1 cellular context compared by ENCODE assay signal in the genomic region with DNA sequence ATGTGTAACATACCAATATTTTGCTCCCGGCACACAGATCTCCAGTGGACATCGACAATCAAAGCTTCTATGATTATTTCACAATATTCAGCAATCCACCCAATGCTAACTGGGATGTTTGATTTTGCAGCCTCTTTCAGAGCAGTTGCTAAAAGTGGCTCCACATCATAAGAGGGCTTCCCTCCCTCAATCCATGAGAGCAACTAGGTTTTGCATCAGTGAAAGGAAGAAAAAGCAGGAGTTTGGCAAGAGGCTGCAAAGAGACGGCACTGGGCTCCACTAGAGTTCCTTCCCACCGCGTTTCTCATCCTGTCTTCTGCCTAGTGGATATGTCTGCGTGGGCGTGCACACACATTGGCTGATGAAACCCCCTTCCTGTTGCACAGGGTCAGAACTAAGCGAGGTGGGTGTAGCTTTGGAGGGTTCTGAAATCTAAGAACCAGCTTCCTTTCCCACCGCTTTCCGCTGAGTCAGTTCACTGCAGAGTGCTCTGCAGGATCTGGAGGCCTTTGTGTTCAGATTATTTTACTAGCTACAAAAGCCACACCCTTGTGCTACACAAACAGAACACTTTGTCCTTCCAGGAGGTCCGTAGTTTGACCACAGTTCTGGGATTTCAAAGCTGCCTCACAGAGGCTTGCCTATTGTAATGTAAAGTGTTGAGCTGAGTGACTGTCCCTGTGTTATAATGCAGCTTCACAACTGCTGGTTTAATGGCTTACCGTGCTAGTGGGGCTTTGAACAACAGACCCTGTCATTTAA.
A peak's percentile ranks its signal among the peaks of the same experiment; 100 is the strongest.
TF ChIP-seq lines count a peak whose summit lies in the region.

No MANE protein-coding gene starts in this region.

TF ChIP-seq in K562, 482 proteins besides CTCF, POLR2A, EP300 and RAD21 (continued from another document and continues in another):
- TF ChIP-seq, protein P1, sequence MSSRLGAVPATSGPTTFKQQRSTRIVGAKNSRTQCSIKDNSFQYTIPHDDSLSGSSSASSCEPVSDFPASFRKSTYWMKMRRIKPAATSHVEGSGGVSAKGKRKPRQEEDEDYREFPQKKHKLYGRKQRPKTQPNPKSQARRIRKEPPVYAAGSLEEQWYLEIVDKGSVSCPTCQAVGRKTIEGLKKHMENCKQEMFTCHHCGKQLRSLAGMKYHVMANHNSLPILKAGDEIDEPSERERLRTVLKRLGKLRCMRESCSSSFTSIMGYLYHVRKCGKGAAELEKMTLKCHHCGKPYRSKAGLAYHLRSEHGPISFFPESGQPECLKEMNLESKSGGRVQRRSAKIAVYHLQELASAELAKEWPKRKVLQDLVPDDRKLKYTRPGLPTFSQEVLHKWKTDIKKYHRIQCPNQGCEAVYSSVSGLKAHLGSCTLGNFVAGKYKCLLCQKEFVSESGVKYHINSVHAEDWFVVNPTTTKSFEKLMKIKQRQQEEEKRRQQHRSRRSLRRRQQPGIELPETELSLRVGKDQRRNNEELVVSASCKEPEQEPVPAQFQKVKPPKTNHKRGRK (tag; IDR thresholded peaks at IDR 0.05), result no peak
- TF ChIP-seq RFX7 (CRISPR knock-in tag; IDR thresholded peaks at IDR 0.05), result no peak
- TF ChIP-seq RHOXF2B (CRISPR knock-in tag; conservative IDR thresholded peaks at IDR 0.05), result no peak
- TF ChIP-seq ZNF140 (CRISPR knock-in tag; IDR thresholded peaks at IDR 0.05), result no peak
- TF ChIP-seq NR4A1 (CRISPR knock-in tag; IDR thresholded peaks at IDR 0.05), result no peak; the same call in 1 of the 2 replicates
- TF ChIP-seq NR4A1 (tag; IDR thresholded peaks at IDR 0.05), result peak; percentile 60; the same call in 1 of the 2 replicates
- peak; percentile 10; the same call in 1 of the 2 replicates for TF ChIP-seq LARP7 (IDR thresholded peaks at IDR 0.05)
- peak; percentile 75; the same call in 1 of the 2 replicates for TF ChIP-seq KLF1 (tag; IDR thresholded peaks at IDR 0.05)
- TF ChIP-seq, protein P2, sequence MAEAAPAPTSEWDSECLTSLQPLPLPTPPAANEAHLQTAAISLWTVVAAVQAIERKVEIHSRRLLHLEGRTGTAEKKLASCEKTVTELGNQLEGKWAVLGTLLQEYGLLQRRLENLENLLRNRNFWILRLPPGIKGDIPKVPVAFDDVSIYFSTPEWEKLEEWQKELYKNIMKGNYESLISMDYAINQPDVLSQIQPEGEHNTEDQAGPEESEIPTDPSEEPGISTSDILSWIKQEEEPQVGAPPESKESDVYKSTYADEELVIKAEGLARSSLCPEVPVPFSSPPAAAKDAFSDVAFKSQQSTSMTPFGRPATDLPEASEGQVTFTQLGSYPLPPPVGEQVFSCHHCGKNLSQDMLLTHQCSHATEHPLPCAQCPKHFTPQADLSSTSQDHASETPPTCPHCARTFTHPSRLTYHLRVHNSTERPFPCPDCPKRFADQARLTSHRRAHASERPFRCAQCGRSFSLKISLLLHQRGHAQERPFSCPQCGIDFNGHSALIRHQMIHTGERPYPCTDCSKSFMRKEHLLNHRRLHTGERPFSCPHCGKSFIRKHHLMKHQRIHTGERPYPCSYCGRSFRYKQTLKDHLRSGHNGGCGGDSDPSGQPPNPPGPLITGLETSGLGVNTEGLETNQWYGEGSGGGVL (CRISPR knock-in tag; IDR thresholded peaks at IDR 0.05), result no peak
- TF ChIP-seq, protein P3, sequence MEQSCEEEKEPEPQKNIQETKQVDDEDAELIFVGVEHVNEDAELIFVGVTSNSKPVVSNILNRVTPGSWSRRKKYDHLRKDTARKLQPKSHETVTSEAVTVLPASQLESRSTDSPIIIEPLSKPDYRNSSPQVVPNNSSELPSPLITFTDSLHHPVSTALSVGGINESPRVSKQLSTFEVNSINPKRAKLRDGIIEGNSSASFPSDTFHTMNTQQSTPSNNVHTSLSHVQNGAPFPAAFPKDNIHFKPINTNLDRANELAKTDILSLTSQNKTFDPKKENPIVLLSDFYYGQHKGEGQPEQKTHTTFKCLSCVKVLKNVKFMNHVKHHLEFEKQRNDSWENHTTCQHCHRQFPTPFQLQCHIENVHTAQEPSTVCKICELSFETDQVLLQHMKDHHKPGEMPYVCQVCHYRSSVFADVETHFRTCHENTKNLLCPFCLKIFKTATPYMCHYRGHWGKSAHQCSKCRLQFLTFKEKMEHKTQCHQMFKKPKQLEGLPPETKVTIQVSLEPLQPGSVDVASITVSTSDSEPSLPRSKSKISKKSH (CRISPR knock-in tag; IDR thresholded peaks at IDR 0.05), result no peak
- TF ChIP-seq, protein P4, sequence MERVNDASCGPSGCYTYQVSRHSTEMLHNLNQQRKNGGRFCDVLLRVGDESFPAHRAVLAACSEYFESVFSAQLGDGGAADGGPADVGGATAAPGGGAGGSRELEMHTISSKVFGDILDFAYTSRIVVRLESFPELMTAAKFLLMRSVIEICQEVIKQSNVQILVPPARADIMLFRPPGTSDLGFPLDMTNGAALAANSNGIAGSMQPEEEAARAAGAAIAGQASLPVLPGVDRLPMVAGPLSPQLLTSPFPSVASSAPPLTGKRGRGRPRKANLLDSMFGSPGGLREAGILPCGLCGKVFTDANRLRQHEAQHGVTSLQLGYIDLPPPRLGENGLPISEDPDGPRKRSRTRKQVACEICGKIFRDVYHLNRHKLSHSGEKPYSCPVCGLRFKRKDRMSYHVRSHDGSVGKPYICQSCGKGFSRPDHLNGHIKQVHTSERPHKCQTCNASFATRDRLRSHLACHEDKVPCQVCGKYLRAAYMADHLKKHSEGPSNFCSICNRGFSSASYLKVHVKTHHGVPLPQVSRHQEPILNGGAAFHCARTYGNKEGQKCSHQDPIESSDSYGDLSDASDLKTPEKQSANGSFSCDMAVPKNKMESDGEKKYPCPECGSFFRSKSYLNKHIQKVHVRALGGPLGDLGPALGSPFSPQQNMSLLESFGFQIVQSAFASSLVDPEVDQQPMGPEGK (CRISPR knock-in tag; IDR thresholded peaks at IDR 0.05; ENCODE audit: borderline replicate concordance), result no peak
- TF ChIP-seq, protein P5, sequence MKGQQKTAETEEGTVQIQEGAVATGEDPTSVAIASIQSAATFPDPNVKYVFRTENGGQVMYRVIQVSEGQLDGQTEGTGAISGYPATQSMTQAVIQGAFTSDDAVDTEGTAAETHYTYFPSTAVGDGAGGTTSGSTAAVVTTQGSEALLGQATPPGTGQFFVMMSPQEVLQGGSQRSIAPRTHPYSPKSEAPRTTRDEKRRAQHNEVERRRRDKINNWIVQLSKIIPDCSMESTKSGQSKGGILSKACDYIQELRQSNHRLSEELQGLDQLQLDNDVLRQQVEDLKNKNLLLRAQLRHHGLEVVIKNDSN (CRISPR knock-in tag; IDR thresholded peaks at IDR 0.05), result no peak
- TF ChIP-seq SPI1 (IDR thresholded peaks at IDR 0.05; ENCODE audit: borderline replicate concordance, low read depth, low read length), result peak; percentile 49
- TF ChIP-seq, protein P6, sequence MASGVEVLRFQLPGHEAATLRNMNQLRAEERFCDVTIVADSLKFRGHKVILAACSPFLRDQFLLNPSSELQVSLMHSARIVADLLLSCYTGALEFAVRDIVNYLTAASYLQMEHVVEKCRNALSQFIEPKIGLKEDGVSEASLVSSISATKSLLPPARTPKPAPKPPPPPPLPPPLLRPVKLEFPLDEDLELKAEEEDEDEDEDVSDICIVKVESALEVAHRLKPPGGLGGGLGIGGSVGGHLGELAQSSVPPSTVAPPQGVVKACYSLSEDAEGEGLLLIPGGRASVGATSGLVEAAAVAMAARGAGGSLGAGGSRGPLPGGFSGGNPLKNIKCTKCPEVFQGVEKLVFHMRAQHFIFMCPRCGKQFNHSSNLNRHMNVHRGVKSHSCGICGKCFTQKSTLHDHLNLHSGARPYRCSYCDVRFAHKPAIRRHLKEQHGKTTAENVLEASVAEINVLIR (CRISPR knock-in tag; IDR thresholded peaks at IDR 0.05), result no peak
- TF ChIP-seq TSC22D4 (tag; IDR thresholded peaks at IDR 0.05), result no peak
- no peak for TF ChIP-seq PTBP1 (IDR thresholded peaks at IDR 0.05; ENCODE audit: low read depth, low read length)
- TF ChIP-seq FOXM1 (IDR thresholded peaks at IDR 0.05; ENCODE audit: low read depth), result peak; percentile 33; the same call in 1 of the 2 replicates
- TF ChIP-seq FOXM1 (CRISPR knock-in tag; IDR thresholded peaks at IDR 0.05; ENCODE audit: low read depth), result no peak
- TF ChIP-seq, protein P7, sequence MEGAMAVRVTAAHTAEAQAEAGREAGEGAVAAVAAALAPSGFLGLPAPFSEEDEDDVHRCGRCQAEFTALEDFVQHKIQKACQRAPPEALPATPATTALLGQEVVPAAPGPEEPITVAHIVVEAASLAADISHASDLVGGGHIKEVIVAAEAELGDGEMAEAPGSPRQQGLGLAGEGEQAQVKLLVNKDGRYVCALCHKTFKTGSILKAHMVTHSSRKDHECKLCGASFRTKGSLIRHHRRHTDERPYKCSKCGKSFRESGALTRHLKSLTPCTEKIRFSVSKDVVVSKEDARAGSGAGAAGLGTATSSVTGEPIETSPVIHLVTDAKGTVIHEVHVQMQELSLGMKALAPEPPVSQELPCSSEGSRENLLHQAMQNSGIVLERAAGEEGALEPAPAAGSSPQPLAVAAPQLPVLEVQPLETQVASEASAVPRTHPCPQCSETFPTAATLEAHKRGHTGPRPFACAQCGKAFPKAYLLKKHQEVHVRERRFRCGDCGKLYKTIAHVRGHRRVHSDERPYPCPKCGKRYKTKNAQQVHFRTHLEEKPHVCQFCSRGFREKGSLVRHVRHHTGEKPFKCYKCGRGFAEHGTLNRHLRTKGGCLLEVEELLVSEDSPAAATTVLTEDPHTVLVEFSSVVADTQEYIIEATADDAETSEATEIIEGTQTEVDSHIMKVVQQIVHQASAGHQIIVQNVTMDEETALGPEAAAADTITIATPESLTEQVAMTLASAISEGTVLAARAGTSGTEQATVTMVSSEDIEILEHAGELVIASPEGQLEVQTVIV (CRISPR knock-in tag; IDR thresholded peaks at IDR 0.05; ENCODE audit: borderline replicate concordance), result no peak
- peak in 1 of 2 experiments; percentile 32; a peak in 1 of 4 replicates for TF ChIP-seq NONO (IDR thresholded peaks at IDR 0.05; ENCODE audit: low read depth in 2 of 2, low read length in 1 of 2)
- no peak for TF ChIP-seq ZZZ3 (IDR thresholded peaks at IDR 0.05)
- TF ChIP-seq PHB2 (IDR thresholded peaks at IDR 0.05; ENCODE audit: low read depth), result no peak
- no peak for TF ChIP-seq KAT2B (IDR thresholded peaks at IDR 0.05; ENCODE audit: low read depth, low read length)
- no peak for TF ChIP-seq TCFL5 (CRISPR knock-in tag; conservative IDR thresholded peaks at IDR 0.05)
- TF ChIP-seq, protein P8, sequence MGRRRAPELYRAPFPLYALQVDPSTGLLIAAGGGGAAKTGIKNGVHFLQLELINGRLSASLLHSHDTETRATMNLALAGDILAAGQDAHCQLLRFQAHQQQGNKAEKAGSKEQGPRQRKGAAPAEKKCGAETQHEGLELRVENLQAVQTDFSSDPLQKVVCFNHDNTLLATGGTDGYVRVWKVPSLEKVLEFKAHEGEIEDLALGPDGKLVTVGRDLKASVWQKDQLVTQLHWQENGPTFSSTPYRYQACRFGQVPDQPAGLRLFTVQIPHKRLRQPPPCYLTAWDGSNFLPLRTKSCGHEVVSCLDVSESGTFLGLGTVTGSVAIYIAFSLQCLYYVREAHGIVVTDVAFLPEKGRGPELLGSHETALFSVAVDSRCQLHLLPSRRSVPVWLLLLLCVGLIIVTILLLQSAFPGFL (CRISPR knock-in tag; IDR thresholded peaks at IDR 0.05), result no peak
- no peak for TF ChIP-seq TEAD2 (tag; IDR thresholded peaks at IDR 0.05)
- no peak for TF ChIP-seq NCOA4 (IDR thresholded peaks at IDR 0.05; ENCODE audit: partially characterized antibody)
- TF ChIP-seq EZH2 (IDR thresholded peaks at IDR 0.05; ENCODE audit: borderline replicate concordance, low read depth, low read length), result no peak
- peak; percentile 56 for TF ChIP-seq ZKSCAN1 (IDR thresholded peaks at IDR 0.05; ENCODE audit: low read depth, low read length)
- no peak for TF ChIP-seq ZNF354B (CRISPR knock-in tag; IDR thresholded peaks at IDR 0.05)
- TF ChIP-seq SIX5 (IDR thresholded peaks at IDR 0.05; ENCODE audit: borderline replicate concordance in 1 of 2, insufficient read depth in 1 of 2, low read depth in 1 of 2, low read length in 2 of 2), result no peak
- no peak; the same call in 1 of the 2 replicates for TF ChIP-seq ZNF583 (CRISPR knock-in tag; IDR thresholded peaks at IDR 0.05)
- TF ChIP-seq ETV6 (IDR thresholded peaks at IDR 0.05; ENCODE audit: borderline replicate concordance in 1 of 2, low read depth in 2 of 2, low read length in 1 of 2), result 0 out of 4 replicates have a peak, but pooled peaks of 1 of the 2 experiments have one; percentile 61
- TF ChIP-seq ETV6 (CRISPR knock-in tag; IDR thresholded peaks at IDR 0.05; ENCODE audit: borderline replicate concordance), result no peak
- TF ChIP-seq, protein P9, sequence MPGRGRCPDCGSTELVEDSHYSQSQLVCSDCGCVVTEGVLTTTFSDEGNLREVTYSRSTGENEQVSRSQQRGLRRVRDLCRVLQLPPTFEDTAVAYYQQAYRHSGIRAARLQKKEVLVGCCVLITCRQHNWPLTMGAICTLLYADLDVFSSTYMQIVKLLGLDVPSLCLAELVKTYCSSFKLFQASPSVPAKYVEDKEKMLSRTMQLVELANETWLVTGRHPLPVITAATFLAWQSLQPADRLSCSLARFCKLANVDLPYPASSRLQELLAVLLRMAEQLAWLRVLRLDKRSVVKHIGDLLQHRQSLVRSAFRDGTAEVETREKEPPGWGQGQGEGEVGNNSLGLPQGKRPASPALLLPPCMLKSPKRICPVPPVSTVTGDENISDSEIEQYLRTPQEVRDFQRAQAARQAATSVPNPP (IDR thresholded peaks at IDR 0.05; ENCODE audit: borderline replicate concordance, insufficient read depth, insufficient read length), result no peak
- TF ChIP-seq EGR1 (conservative IDR thresholded peaks at IDR 0.05), result peak; percentile 99
- no peak for TF ChIP-seq MEF2A (IDR thresholded peaks at IDR 0.05; ENCODE audit: control insufficient read depth, low read depth, low read length)
- peak; percentile 78; the same call in 1 of the 2 replicates for TF ChIP-seq MBD2 (IDR thresholded peaks at IDR 0.05; ENCODE audit: borderline replicate concordance, low read depth)
- TF ChIP-seq, protein P10, sequence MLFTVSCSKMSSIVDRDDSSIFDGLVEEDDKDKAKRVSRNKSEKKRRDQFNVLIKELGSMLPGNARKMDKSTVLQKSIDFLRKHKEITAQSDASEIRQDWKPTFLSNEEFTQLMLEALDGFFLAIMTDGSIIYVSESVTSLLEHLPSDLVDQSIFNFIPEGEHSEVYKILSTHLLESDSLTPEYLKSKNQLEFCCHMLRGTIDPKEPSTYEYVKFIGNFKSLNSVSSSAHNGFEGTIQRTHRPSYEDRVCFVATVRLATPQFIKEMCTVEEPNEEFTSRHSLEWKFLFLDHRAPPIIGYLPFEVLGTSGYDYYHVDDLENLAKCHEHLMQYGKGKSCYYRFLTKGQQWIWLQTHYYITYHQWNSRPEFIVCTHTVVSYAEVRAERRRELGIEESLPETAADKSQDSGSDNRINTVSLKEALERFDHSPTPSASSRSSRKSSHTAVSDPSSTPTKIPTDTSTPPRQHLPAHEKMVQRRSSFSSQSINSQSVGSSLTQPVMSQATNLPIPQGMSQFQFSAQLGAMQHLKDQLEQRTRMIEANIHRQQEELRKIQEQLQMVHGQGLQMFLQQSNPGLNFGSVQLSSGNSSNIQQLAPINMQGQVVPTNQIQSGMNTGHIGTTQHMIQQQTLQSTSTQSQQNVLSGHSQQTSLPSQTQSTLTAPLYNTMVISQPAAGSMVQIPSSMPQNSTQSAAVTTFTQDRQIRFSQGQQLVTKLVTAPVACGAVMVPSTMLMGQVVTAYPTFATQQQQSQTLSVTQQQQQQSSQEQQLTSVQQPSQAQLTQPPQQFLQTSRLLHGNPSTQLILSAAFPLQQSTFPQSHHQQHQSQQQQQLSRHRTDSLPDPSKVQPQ (CRISPR knock-in tag; IDR thresholded peaks at IDR 0.05; ENCODE audit: borderline replicate concordance), result no peak
- no peak for TF ChIP-seq HDGF (IDR thresholded peaks at IDR 0.05)
- peak; percentile 95 for TF ChIP-seq GATAD2A (IDR thresholded peaks at IDR 0.05)
- no peak for TF ChIP-seq MCM5 (IDR thresholded peaks at IDR 0.05; ENCODE audit: low read depth)
- TF ChIP-seq TEAD4 (IDR thresholded peaks at IDR 0.05; ENCODE audit: low read length), result peak; percentile 74
- TF ChIP-seq TEAD4 (CRISPR knock-in tag; IDR thresholded peaks at IDR 0.05; ENCODE audit: borderline replicate concordance), result no peak
- TF ChIP-seq TFAM (CRISPR knock-in tag; conservative IDR thresholded peaks at IDR 0.05), result no peak
- peak; percentile 74; the same call in 1 of the 2 replicates for TF ChIP-seq ZEB2 (IDR thresholded peaks at IDR 0.05)
